1 cellular context compared by ENCODE assay signal in genomic region chr20:36017034-36017951, GRCh38.
TF ChIP-seq lines count a peak whose summit lies in the region.

No MANE protein-coding gene starts in this region.

TF ChIP-seq in HCT116, 20 proteins besides CTCF, POLR2A, EP300 and RAD21 (continued from another document):
- TF ChIP-seq MAX (IDR thresholded peaks at IDR 0.05), result no peak
- no peak for TF ChIP-seq SIN3A (IDR thresholded peaks at IDR 0.05; ENCODE audit: low read depth)
- TF ChIP-seq ZFX (IDR thresholded peaks at IDR 0.05), result no peak
- TF ChIP-seq YY1 (IDR thresholded peaks at IDR 0.05; ENCODE audit: extremely low read depth, insufficient replicate concordance, low read depth, low read length), result no peak
- no peak for TF ChIP-seq ELF1 (IDR thresholded peaks at IDR 0.05; ENCODE audit: borderline replicate concordance, low read depth)
- TF ChIP-seq ZBTB33 (IDR thresholded peaks at IDR 0.05; ENCODE audit: extremely low read depth, insufficient replicate concordance, low read length), result no peak
- no peak for TF ChIP-seq CEBPB (IDR thresholded peaks at IDR 0.05; ENCODE audit: low read depth)
- TF ChIP-seq TCF7L2 (IDR thresholded peaks at IDR 0.05; ENCODE audit: borderline replicate concordance, extremely low read depth, insufficient read depth, insufficient read length), result no peak
- TF ChIP-seq POLR2AphosphoS5 (IDR thresholded peaks at IDR 0.05; ENCODE audit: low read depth, low read length), result no peak
- TF ChIP-seq SP1 (IDR thresholded peaks at IDR 0.05; ENCODE audit: low read depth), result no peak
